ENCODE assay signal across 16 cellular contexts in the genomic region with DNA sequence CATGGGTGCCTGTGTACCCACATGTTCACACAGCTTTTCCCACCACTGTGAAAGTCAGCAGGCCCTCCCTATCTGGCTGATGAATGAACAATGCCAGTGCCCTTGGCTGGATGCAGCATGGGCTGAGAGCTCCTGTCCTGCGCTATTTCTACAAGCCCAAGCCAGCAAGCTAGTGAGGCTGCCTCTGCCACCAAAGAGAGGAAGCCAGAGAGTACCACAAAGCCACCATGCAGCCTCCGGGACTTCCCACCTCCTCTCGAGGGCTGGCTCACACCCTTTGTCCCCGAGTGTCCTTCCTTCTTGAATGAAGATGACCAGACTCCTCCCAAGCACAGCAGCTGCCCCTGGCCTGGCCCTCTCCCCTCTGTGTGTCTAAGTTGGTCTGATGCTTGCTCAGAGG.
"Had no signal": no experiment of that assay in that cellular context is flagged by ENCODE, and none has a peak within 500 bp of the region (broad histone marks: within the 10 kb centered on the region; RNA-seq: fewer than 3 reads in every experiment).

No MANE protein-coding gene starts in this region.

- H3K4me2 ChIP-seq: neural progenitor cell, SK-N-SH had no signal

- H3K36me3 Mint-ChIP-seq: activated naive CD4-positive, alpha-beta T cell treated with anti-CD3 and anti-CD28 coated beads, Interleukin-2, amount 50 U/mL, for 24 hours had no signal

- H3K4me1 Mint-ChIP-seq: activated B cell treated with CpG ODN at 0.5 μM for 24 hours; activated CD4-positive, alpha-beta T cell treated with anti-CD3 and anti-CD28 coated beads, Interleukin-2, amount 10 ng/mL, durations not matched to agents 24 days and 14 days; activated naive CD4-positive, alpha-beta T cell treated with anti-CD3 and anti-CD28 coated beads, Interleukin-2, amount 50 U/mL, for 24 hours; endodermal cell; neural progenitor cell had no signal

- H3K9me3 Mint-ChIP-seq: activated B cell treated with CpG ODN at 0.5 μM for 24 hours; activated CD4-positive, alpha-beta T cell treated with anti-CD3 and anti-CD28 coated beads, Interleukin-2, amount 10 ng/mL, durations not matched to agents 24 days and 14 days; activated naive CD4-positive, alpha-beta T cell treated with anti-CD3 and anti-CD28 coated beads, Interleukin-2, amount 50 U/mL, for 24 hours; activated T-cell treated with anti-CD3 and anti-CD28 coated beads, Interleukin-2, amount 50 U/mL, for 24 hours; endodermal cell; T-helper 1 cell treated with Interleukin-12 subunit alpha and Interleukin-12 subunit beta and Interleukin-4 antibody, amounts not matched to agents 30 μg/mL and 1 μg/mL, for 36 hours had no signal

- H3K9me3 ChIP-seq: SK-N-SH, tibial nerve had no signal

- DNase-seq: activated B cell treated with CpG ODN at 0.5 μM for 24 hours; activated CD4-positive, alpha-beta T cell treated with anti-CD3 and anti-CD28 coated beads, Interleukin-2, amount 10 ng/mL, durations not matched to agents 24 days and 14 days; activated effector memory CD4-positive, alpha-beta T cell treated with Interleukin-2 at 50 U/mL for 16 hours; activated T-cell treated with anti-CD3 and anti-CD28 coated beads, Interleukin-2, amount 50 U/mL, for 24 hours; dermis blood vessel endothelial cell; endodermal cell; erythroblast; SK-N-SH had no signal

- H2AFZ ChIP-seq: neural progenitor cell, parathyroid adenoma had no signal

- H3K27me3 Mint-ChIP-seq: activated CD4-positive, alpha-beta T cell treated with anti-CD3 and anti-CD28 coated beads, Interleukin-2, amount 10 ng/mL, durations not matched to agents 24 days and 14 days; activated naive CD4-positive, alpha-beta T cell treated with anti-CD3 and anti-CD28 coated beads, Interleukin-2, amount 50 U/mL, for 24 hours; activated T-cell treated with anti-CD3 and anti-CD28 coated beads, Interleukin-2, amount 50 U/mL, for 24 hours; brain had no signal

- H3K4me3 ChIP-seq: lung, neural progenitor cell, skin epidermis, tibial nerve had no signal

- H3K79me2 ChIP-seq: parathyroid adenoma had no signal

- H3K4me3 Mint-ChIP-seq: activated B cell treated with CpG ODN at 0.5 μM for 24 hours; activated CD4-positive, alpha-beta T cell treated with anti-CD3 and anti-CD28 coated beads, Interleukin-2, amount 10 ng/mL, durations not matched to agents 24 days and 14 days; activated naive CD4-positive, alpha-beta T cell treated with anti-CD3 and anti-CD28 coated beads, Interleukin-2, amount 50 U/mL, for 24 hours; activated T-cell treated with anti-CD3 and anti-CD28 coated beads, Interleukin-2, amount 50 U/mL, for 24 hours; brain; endodermal cell; neural progenitor cell; T-helper 1 cell treated with Interleukin-12 subunit alpha and Interleukin-12 subunit beta and Interleukin-4 antibody, amounts not matched to agents 30 μg/mL and 1 μg/mL, for 36 hours had no signal

- H3K9ac ChIP-seq: neural progenitor cell, parathyroid adenoma, SK-N-SH had no signal

- H3K4me1 ChIP-seq: neural progenitor cell, parathyroid adenoma had no signal

- H3K27me3 ChIP-seq: neural progenitor cell, tibial nerve had no signal

- H3K27ac Mint-ChIP-seq: activated B cell treated with CpG ODN at 0.5 μM for 24 hours; activated CD4-positive, alpha-beta T cell treated with anti-CD3 and anti-CD28 coated beads, Interleukin-2, amount 10 ng/mL, durations not matched to agents 24 days and 14 days; activated naive CD4-positive, alpha-beta T cell treated with anti-CD3 and anti-CD28 coated beads, Interleukin-2, amount 50 U/mL, for 24 hours; activated T-cell treated with anti-CD3 and anti-CD28 coated beads, Interleukin-2, amount 50 U/mL, for 24 hours; endodermal cell; neural progenitor cell; T-helper 1 cell treated with Interleukin-12 subunit alpha and Interleukin-12 subunit beta and Interleukin-4 antibody, amounts not matched to agents 30 μg/mL and 1 μg/mL, for 36 hours had no signal

- H3K27ac ChIP-seq: neural progenitor cell, parathyroid adenoma, skin epidermis had no signal
